ENCODE assay signal across 9 cellular contexts in the genomic region with DNA sequence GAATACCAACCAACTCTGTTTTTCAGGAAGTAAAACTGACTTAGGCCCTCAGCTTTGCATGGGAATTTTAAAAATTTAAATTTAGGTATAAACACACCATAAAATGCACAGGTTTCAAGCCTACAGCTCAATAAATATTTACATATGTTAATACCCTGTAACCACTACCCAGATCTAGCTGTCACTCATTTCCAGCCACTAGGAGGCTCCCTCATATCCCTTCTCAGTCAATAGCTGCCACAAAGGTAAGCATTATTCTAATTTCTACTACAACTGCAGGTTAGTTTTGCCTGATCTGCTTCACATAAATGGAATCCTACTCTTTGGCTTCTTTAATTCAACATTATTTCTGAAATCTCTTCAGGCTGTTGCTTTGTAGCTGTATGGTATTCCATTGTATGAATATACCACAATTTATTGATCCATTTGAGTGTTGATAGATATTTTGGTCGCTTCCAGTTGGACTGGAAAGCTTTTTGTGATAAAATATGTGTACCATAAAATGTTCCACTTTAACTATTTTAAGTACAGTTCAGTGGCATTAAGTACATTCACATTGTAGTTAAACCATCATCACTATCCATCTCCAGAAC. TPM values are rescaled to one million over a fixed set of nuclear protein-coding genes. Genes with fewer than 3 reads are reported as not detected.
DNase-seq lines count a peak whose midpoint lies in the region.
"Had no signal": no experiment of that assay in that cellular context is flagged by ENCODE, and none has a peak within 500 bp of the region (broad histone marks: within the 10 kb centered on the region; RNA-seq: fewer than 3 reads in every experiment).

No MANE protein-coding gene starts in this region.

- H3K27ac Mint-ChIP-seq in activated naive CD4-positive, alpha-beta T cell treated with anti-CD3 and anti-CD28 coated beads, Interleukin-2, amount 10 ng/mL, durations not matched to agents 7 days and 5 days: no peak overlapping the region

- H3K9me3 Mint-ChIP-seq in activated naive CD4-positive, alpha-beta T cell treated with anti-CD3 and anti-CD28 coated beads, Interleukin-2, amount 10 ng/mL, durations not matched to agents 7 days and 5 days: no peaks in the 10 kb centered on the region

- H3K4me3 Mint-ChIP-seq in activated naive CD4-positive, alpha-beta T cell treated with anti-CD3 and anti-CD28 coated beads, Interleukin-2, amount 10 ng/mL, durations not matched to agents 7 days and 5 days: no peak overlapping the region

- H3K27me3 Mint-ChIP-seq in activated naive CD4-positive, alpha-beta T cell treated with anti-CD3 and anti-CD28 coated beads, Interleukin-2, amount 10 ng/mL, durations not matched to agents 7 days and 5 days: no peaks in the 10 kb centered on the region

- no peaks in the 10 kb centered on the region for H3K4me1 Mint-ChIP-seq in activated naive CD4-positive, alpha-beta T cell treated with anti-CD3 and anti-CD28 coated beads, Interleukin-2, amount 10 ng/mL, durations not matched to agents 7 days and 5 days

- DNase-seq in NCI-H2171 treated with DMSO at 0.1 percent for 48 hours (lab: John Stamatoyannopoulos, UW) (peak; percentile 6), NCI-H2171 (lab: John Stamatoyannopoulos, UW) (no peak), cerebellar cortex (ENCODE audit: low spot score) (peak; percentile 4), renal cortical epithelial cell (ENCODE audit: low read depth) (peak; percentile 18), T-helper 9 cell (no peak)
- peak; percentile 24 for DNase-seq in Jurkat, Clone E6-1 (ENCODE audit: low read depth, low spot score)
- no peak for DNase-seq in activated naive CD4-positive, alpha-beta T cell treated with anti-CD3 and anti-CD28 coated beads, Interleukin-2, amount 10 ng/mL, durations not matched to agents 7 days and 5 days
- DNase-seq in stimulated activated naive CD4-positive, alpha-beta T cell treated with Interleukin-2 at 50 U/mL for 16 hours (lab: John Stamatoyannopoulos, UW): no peak

- H3K36me3 Mint-ChIP-seq in activated naive CD4-positive, alpha-beta T cell treated with anti-CD3 and anti-CD28 coated beads, Interleukin-2, amount 10 ng/mL, durations not matched to agents 7 days and 5 days: no peaks in the 10 kb centered on the region

- H3K4me3 ChIP-seq in Jurkat, Clone E6-1 (ENCODE audit: low read length): no peak overlapping the region

- CTCF ChIA-PET in activated naive CD4-positive, alpha-beta T cell treated with anti-CD3 and anti-CD28 coated beads, Interleukin-2, amount 10 ng/mL, durations not matched to agents 7 days and 5 days (lab: Charles Lee): no interaction called here

RNA-seq across cellular contexts. Expression of a gene that starts 32.5 kb away (rescaled TPM):
- not detected for polyA plus RNA-seq in Jurkat, Clone E6-1 (2012; ENCODE audit: insufficient read depth, insufficient read length)
- total RNA-seq in renal cortical epithelial cell: 0.17 and 1.2 TPM in 2 replicates
- polyA plus RNA-seq: BJ had no signal

Comparison
In these comparisons a context has a peak if more than half of its experiments do, and no peak if none do; other contexts are left out.
1. DNase-seq: peak in NCI-H2171 treated with DMSO at 0.1 percent for 48 hours (single experiment), Jurkat, Clone E6-1 (single experiment), cerebellar cortex (single experiment) and renal cortical epithelial cell (single experiment); none in NCI-H2171 (single experiment), T-helper 9 cell (single experiment), activated naive CD4-positive, alpha-beta T cell treated with anti-CD3 and anti-CD28 coated beads, Interleukin-2, amount 10 ng/mL, durations not matched to agents 7 days and 5 days (single experiment) and stimulated activated naive CD4-positive, alpha-beta T cell treated with Interleukin-2 at 50 U/mL for 16 hours (single experiment).